In the genomic region with DNA sequence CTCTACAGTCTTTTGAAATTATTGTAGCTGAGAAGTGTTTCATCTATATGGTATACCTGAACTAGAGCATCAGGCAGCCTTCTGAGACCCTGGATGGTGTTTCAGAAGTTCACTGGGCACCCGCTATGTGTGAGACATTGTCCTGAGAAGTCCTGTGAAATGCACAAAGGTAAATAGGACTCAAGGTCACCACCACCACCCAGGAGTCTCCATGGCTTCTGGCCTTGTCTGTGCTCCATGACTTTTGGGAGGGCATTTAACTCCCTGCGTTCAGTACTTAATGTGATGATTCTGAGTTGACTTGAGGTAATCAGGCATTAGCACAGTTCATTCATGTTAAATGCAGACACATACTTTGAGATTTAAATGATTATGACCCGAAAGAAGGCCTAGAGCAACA, we compare ENCODE assay signal across 1 cellular context.
TF ChIP-seq lines count a peak whose summit lies in the region.

No MANE protein-coding gene starts in this region.

TF ChIP-seq in K562, 482 proteins besides CTCF, POLR2A, EP300 and RAD21 (continued from another document):
- TF ChIP-seq, protein P1, sequence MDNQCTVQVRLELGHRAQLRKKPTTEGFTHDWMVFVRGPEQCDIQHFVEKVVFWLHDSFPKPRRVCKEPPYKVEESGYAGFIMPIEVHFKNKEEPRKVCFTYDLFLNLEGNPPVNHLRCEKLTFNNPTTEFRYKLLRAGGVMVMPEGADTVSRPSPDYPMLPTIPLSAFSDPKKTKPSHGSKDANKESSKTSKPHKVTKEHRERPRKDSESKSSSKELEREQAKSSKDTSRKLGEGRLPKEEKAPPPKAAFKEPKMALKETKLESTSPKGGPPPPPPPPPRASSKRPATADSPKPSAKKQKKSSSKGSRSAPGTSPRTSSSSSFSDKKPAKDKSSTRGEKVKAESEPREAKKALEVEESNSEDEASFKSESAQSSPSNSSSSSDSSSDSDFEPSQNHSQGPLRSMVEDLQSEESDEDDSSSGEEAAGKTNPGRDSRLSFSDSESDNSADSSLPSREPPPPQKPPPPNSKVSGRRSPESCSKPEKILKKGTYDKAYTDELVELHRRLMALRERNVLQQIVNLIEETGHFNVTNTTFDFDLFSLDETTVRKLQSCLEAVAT (IDR thresholded peaks at IDR 0.05), result no peak
- TF ChIP-seq ZNF431 (CRISPR knock-in tag; IDR thresholded peaks at IDR 0.05), result no peak
- no peak for TF ChIP-seq TCFL5 (CRISPR knock-in tag; conservative IDR thresholded peaks at IDR 0.05)
- TF ChIP-seq ZBTB17 (CRISPR knock-in tag; IDR thresholded peaks at IDR 0.05), result no peak
